In the genomic region with DNA sequence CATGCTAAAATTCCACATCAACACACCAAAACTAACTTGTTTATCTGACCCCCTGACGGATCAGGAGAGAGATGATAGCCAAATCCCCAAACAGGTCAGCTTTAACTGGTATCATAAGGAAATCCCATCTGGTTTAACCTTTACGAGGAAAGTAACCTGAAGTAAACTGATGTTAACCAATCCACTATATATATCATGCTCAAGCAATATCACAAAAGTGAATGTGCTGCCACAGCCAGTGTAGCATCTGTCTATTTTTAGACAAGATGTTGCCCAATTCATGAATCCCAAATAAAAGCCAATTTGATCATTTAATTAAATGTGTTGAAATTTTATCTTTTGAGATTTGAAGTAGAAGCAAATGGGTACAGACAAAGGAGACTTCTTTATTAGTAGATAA, we compare ENCODE assay signal across 4 cellular contexts. TPM values are rescaled to one million over a fixed set of nuclear protein-coding genes. Genes with fewer than 3 reads are reported as not detected.
"Had no signal": no experiment of that assay in that cellular context is flagged by ENCODE, and none has a peak within 500 bp of the region (broad histone marks: within the 10 kb centered on the region; RNA-seq: fewer than 3 reads in every experiment).

No MANE protein-coding gene starts in this region.

- ATAC-seq: GM12878 had no signal

- DNase-seq: GDM1, GF-D8 had no signal

- H3K4me3 ChIP-seq: GM12878 had no signal

RNA-seq across cellular contexts. Expression of a gene that starts 44.5 kb away (rescaled TPM):
- total RNA-seq: G401 had no signal
